Comparison of ENCODE assay signal across 30 cellular contexts in the genomic region with DNA sequence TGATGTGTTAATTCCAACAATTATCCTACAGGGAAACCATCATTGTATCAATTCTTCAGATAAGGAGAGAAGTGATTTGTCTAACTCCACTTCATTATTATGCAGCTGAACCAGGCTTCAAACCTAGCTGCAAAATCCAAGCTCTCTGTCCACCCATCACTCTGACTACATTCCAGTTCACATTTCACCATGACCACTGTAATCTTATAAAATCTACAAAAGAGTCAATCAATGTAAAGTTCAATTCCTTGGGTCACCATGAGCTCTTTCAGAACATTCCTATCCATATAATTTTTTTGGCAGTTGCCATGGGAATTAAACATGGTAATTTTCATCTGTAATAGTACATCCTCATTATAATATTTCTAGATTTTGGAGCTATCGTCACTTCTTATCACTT.
A peak's percentile ranks its signal among the peaks of the same experiment; 100 is the strongest.
DNase-seq lines count a peak whose midpoint lies in the region; ATAC-seq and TF ChIP-seq lines count a peak whose summit lies in the region.
"Had no signal": no experiment of that assay in that cellular context is flagged by ENCODE, and none has a peak within 500 bp of the region (broad histone marks: within the 10 kb centered on the region; RNA-seq: fewer than 3 reads in every experiment).

No MANE protein-coding gene starts in this region.

- no peak overlapping the region for H2AFZ ChIP-seq in ACC112 (ENCODE audit: low read length, unreplicated experiment)
- H2AFZ ChIP-seq in mammary epithelial cell (ENCODE audit: low read depth, low read length) = no peak overlapping the region

- H3K4me3 ChIP-seq in ACC112 (ENCODE audit: low read depth, low read length) (peak overlapping the region; percentile 38; the same call in 1 of the 2 replicates), RWPE2 (ENCODE audit: severe bottlenecking) (no peak overlapping the region), mammary epithelial cell (replicated peaks in 1 of 3; ENCODE audit: insufficient read depth in 1 of 3, low read depth in 2 of 3, low read length in 3 of 3) (no peak overlapping the region)
- H3K4me3 ChIP-seq: adrenal gland, colonic mucosa, gastrocnemius medialis, spleen, testis had no signal

- DNase-seq in RWPE2 (ENCODE audit: low spot score) (no peak), mammary epithelial cell (no peak), iris pigment epithelial cell (ENCODE audit: low read depth) (peak; percentile 42), Right ventricle myocardium inferior (ENCODE audit: missing footprints) (no peak), left ventricle myocardium superior (no peak), occipital lobe (lab: John Stamatoyannopoulos, UW) (no peak)
- DNase-seq: 8988T; activated CD4-positive, alpha-beta T cell treated with anti-CD3 and anti-CD28 coated beads for 36 hours; activated CD8-positive, alpha-beta T cell treated with anti-CD3 and anti-CD28 coated beads, Interleukin-2, amount 10 ng/mL, durations not matched to agents 7 days and 5 days; activated naive CD4-positive, alpha-beta T cell treated with anti-CD3 and anti-CD28 coated beads for 36 hours; adrenal gland; Caco-2; colonic mucosa; DMS79 treated with DMSO at 0.1 percent for 48 hours; effector memory CD4-positive, alpha-beta T cell; gastrocnemius medialis; NCI-H1930; NCI-H524; nephron progenitor cell; NK-92 treated with Interleukin-12 subunit alpha and Interleukin-12 subunit beta, amount 100 ng/mL, for 24 hours; right cardiac atrium; spleen; stimulated activated CD4-positive, alpha-beta T cell treated with anti-CD3 and anti-CD28 coated beads, Interleukin-2, amount 100 ng/mL, for 24 hours; stimulated activated CD8-positive, alpha-beta memory T cell treated with anti-CD3 and anti-CD28 coated beads, Interleukin-4, amount 100 ng/mL, for 48 hours; testis had no signal

- no peaks in the 10 kb centered on the region for H3K79me2 ChIP-seq in ACC112 (ENCODE audit: control insufficient read depth, insufficient read depth, low read length, unreplicated experiment)
- no peaks in the 10 kb centered on the region for H3K79me2 ChIP-seq in mammary epithelial cell (ENCODE audit: insufficient read depth, low read length)

- CTCF ChIA-PET in mammary epithelial cell (lab: Charles Lee; ENCODE audit: low non-redundant PET) = no interaction called here

- in situ Hi-C loops in mammary epithelial cell (cut with MboI; ENCODE audit: low sequenced_read_pairs in 2 of 2) = no loop called here

- intact Hi-C loops in mammary epithelial cell (cut with micrococcal nuclease) (no loop called here), Right ventricle myocardium inferior (cut with DNase I) (no loop called here), left ventricle myocardium superior (cut with micrococcal nuclease) (no loop called here)

- no TSS peak for BruUV-seq in mammary epithelial cell (replicated peaks; lab: Mats Ljungman, UMichigan)

- no peaks in the 10 kb centered on the region for H3K9me3 ChIP-seq in RWPE2 (ENCODE audit: severe bottlenecking)
- H3K9me3 ChIP-seq in mammary epithelial cell (replicated peaks; ENCODE audit: insufficient read depth, low read length) = no peaks in the 10 kb centered on the region
- H3K9me3 ChIP-seq: adrenal gland, Caco-2, colonic mucosa, gastrocnemius medialis, spleen, testis had no signal

- 91% methylated on average over 1 of the region's 1 CpG for WGBS in mammary epithelial cell (ENCODE audit: low coverage, missing lambda C conversion rate)

- H3K9ac ChIP-seq in mammary epithelial cell (ENCODE audit: insufficient read depth, low read length) = no peak overlapping the region

- H3K36me3 ChIP-seq in ACC112 (ENCODE audit: insufficient read depth, low read length) (no peaks in the 10 kb centered on the region), RWPE2 (ENCODE audit: low read depth) (no peaks in the 10 kb centered on the region), mammary epithelial cell (ENCODE audit: insufficient read depth, low read length) (no peaks in the 10 kb centered on the region)
- H3K36me3 ChIP-seq: adrenal gland, colonic mucosa, gastrocnemius medialis, spleen had no signal

- dilution Hi-C loops in mammary epithelial cell (cut with HindIII; ENCODE audit: low sequenced_read_pairs) = no loop called here

- H3K4me2 ChIP-seq in mammary epithelial cell (ENCODE audit: insufficient read depth, low read depth, low read length) = no peak overlapping the region

- no peaks in the 10 kb centered on the region for H3K27me3 ChIP-seq in ACC112 (ENCODE audit: insufficient read depth, low read length)
- H3K27me3 ChIP-seq in RWPE2 (ENCODE audit: insufficient read depth, poor library complexity, severe bottlenecking) = no peaks in the 10 kb centered on the region
- H3K27me3 ChIP-seq in mammary epithelial cell (ENCODE audit: insufficient read depth, low read length) = no peaks in the 10 kb centered on the region
- H3K27me3 ChIP-seq: adrenal gland, colonic mucosa, gastrocnemius medialis, spleen, testis had no signal

- ATAC-seq in RWPE2 (ENCODE audit: low read depth) = no peak
- no peak for ATAC-seq in Right ventricle myocardium inferior
- no peak for ATAC-seq in left ventricle myocardium superior
- ATAC-seq in GM21423 (IDR thresholded peaks at IDR 0.05; ENCODE audit: unreplicated experiment) = no peak
- ATAC-seq: activated CD4-positive, alpha-beta T cell treated with anti-CD3 and anti-CD28 coated beads for 36 hours; activated CD8-positive, alpha-beta T cell treated with anti-CD3 and anti-CD28 coated beads, Interleukin-2, amount 10 ng/mL, durations not matched to agents 7 days and 5 days; gastrocnemius medialis; HepG2; right cardiac atrium had no signal

- H3K27ac ChIP-seq in ACC112 (ENCODE audit: low read depth, low read length) = peak overlapping the region; percentile 92
- peak overlapping the region; percentile 41 for H3K27ac ChIP-seq in RWPE2 (ENCODE audit: poor library complexity, severe bottlenecking)
- peak overlapping the region; percentile 12 for H3K27ac ChIP-seq in mammary epithelial cell (ENCODE audit: insufficient read depth, low read depth, low read length)
- H3K27ac ChIP-seq: adrenal gland, C4-2B, colonic mucosa, gastrocnemius medialis, spleen, testis, VCaP had no signal

- TF ChIP-seq CTCF in RWPE2 (IDR thresholded peaks at IDR 0.05; ENCODE audit: poor library complexity, severe bottlenecking) = no peak
- TF ChIP-seq CTCF in mammary epithelial cell (conservative IDR thresholded peaks at IDR 0.05 in 1 of 2, IDR thresholded peaks at IDR 0.05 in 1 of 2; ENCODE audit: extremely low read depth in 1 of 2, insufficient read depth in 1 of 2, low read depth in 1 of 2, low read length in 2 of 2) = no peak

- H3K4me1 ChIP-seq in ACC112 (ENCODE audit: control insufficient read depth, insufficient read depth, low read length, unreplicated experiment) = peaks cover 51% of the 10 kb centered on the region
- peaks cover 22% of the 10 kb centered on the region for H3K4me1 ChIP-seq in RWPE2 (ENCODE audit: insufficient read depth, poor library complexity, severe bottlenecking)
- no peaks in the 10 kb centered on the region for H3K4me1 ChIP-seq in mammary epithelial cell (ENCODE audit: insufficient read depth, low read length)
- H3K4me1 ChIP-seq: adrenal gland, Caco-2, colonic mucosa, gastrocnemius medialis, spleen, testis had no signal

- H4K20me1 ChIP-seq in mammary epithelial cell (ENCODE audit: insufficient read depth, low read length) = no peaks in the 10 kb centered on the region

Comparison
In these comparisons a context has a peak if more than half of its experiments do, and no peak if none do; other contexts are left out.
1. H3K27ac ChIP-seq: peak in every context shown above with its lines; median percentile 92 in ACC112; 41 in RWPE2; 12 in mammary epithelial cell.